Comparison of ENCODE assay signal across 11 cellular contexts in genomic region chr3:105906834-105907233, GRCh38. TPM values are rescaled to one million over a fixed set of nuclear protein-coding genes. Genes with fewer than 3 reads are reported as not detected.
A peak's percentile ranks its signal among the peaks of the same experiment; 100 is the strongest.
DNase-seq lines count a peak whose midpoint lies in the region; FAIRE-seq and TF ChIP-seq lines count a peak whose summit lies in the region.
"Had no signal": no experiment of that assay in that cellular context is flagged by ENCODE, and none has a peak within 500 bp of the region (broad histone marks: within the 10 kb centered on the region; RNA-seq: fewer than 3 reads in every experiment).

No MANE protein-coding gene starts in this region.

- no peak overlapping the region for H4K91ac ChIP-seq in H9 (ENCODE audit: insufficient read length, low read depth, low read length)

- no peak overlapping the region for H2BK5ac ChIP-seq in H9 (ENCODE audit: insufficient read length, low read length)

- H3K4me1 Mint-ChIP-seq in H9 = no peaks in the 10 kb centered on the region

- no peaks in the 10 kb centered on the region for H3K9me3 Mint-ChIP-seq in H9

- H3K9ac ChIP-seq in mammary epithelial cell (ENCODE audit: insufficient read depth, low read length) = no peak overlapping the region
- no peak overlapping the region for H3K9ac ChIP-seq in kidney (ENCODE audit: low read length in 2 of 2)
- H3K9ac ChIP-seq in H9 (ENCODE audit: extremely low read depth, insufficient read length, low read length) = no peak overlapping the region

- H3K27me3 Mint-ChIP-seq in H9 (ENCODE audit: low read depth) = no peaks in the 10 kb centered on the region

- DNase-seq in HL-60 (ENCODE audit: low read depth in 1 of 2, low spot score in 1 of 2) (peak in 1 of 2 experiments; percentile 6), mammary epithelial cell (peak; percentile 61), kidney (no peak), suprapubic skin (ENCODE audit: low spot score in 2 of 2) (peak in 1 of 2 donors; percentile 77), H9 (no peak), NCI-H748 treated with DMSO at 0.1 percent for 48 hours (lab: John Stamatoyannopoulos, UW) (no peak), OCI-M2 (lab: John Stamatoyannopoulos, UW; ENCODE audit: unreplicated experiment) (no peak)
- DNase-seq: activated naive CD4-positive, alpha-beta T cell treated with anti-CD3 and anti-CD28 coated beads, Interleukin-2, amount 50 U/mL, for 16 hours; glutamatergic neuron had no signal

- H3K79me2 ChIP-seq in mammary epithelial cell (ENCODE audit: insufficient read depth, low read length) = no peaks in the 10 kb centered on the region
- H3K79me2 ChIP-seq in H9 (ENCODE audit: insufficient read depth, low read length) = no peaks in the 10 kb centered on the region

- peak; percentile 64 for TF ChIP-seq EP300 in suprapubic skin (IDR thresholded peaks at IDR 0.05)

- H3K36me3 Mint-ChIP-seq in H9 (ENCODE audit: insufficient read depth in 1 of 3, low read depth in 3 of 3) = no peaks in the 10 kb centered on the region; a peak in 1 of 7 replicates

- in situ Hi-C loops in mammary epithelial cell (cut with MboI; ENCODE audit: low sequenced_read_pairs in 2 of 2) = no loop called here

- H3K14ac ChIP-seq in H9 (ENCODE audit: insufficient read depth, low read length) = no peak overlapping the region

- dilution Hi-C loops in mammary epithelial cell (cut with HindIII; ENCODE audit: low sequenced_read_pairs) = no loop called here

- 8% methylated on average over 4 of the region's 4 CpGs for WGBS in mammary epithelial cell (ENCODE audit: low coverage, missing lambda C conversion rate)
- WGBS in suprapubic skin = 48% methylated on average over 4 of the region's 4 CpGs
- WGBS in H9 (ENCODE audit: extremely low coverage, insufficient read length, low lambda C conversion rate) = no CpG with 5 or more reads among the region's 4 CpGs

- no peaks in the 10 kb centered on the region for H3K79me1 ChIP-seq in H9 (ENCODE audit: insufficient read depth, low read depth, low read length, poor library complexity, severe bottlenecking)

- H3K4me1 ChIP-seq in mammary epithelial cell (ENCODE audit: insufficient read depth, low read length) = peaks cover 11% of the 10 kb centered on the region
- peaks cover 0 to 3% of the 10 kb centered on the region in 2 donors for H3K4me1 ChIP-seq in kidney (ENCODE audit: control insufficient read depth in 1 of 2, insufficient read depth in 1 of 2, low read depth in 1 of 2, low read length in 2 of 2)
- peaks cover 21% of the 10 kb centered on the region for H3K4me1 ChIP-seq in suprapubic skin
- no peaks in the 10 kb centered on the region for H3K4me1 ChIP-seq in H9 (ENCODE audit: insufficient read depth, low read length)

- H3K27ac Mint-ChIP-seq in H9 = no peak overlapping the region

- no peak overlapping the region for H2BK15ac ChIP-seq in H9 (ENCODE audit: low read depth, low read length)

- no peak for TF ChIP-seq POLR2A in suprapubic skin (IDR thresholded peaks at IDR 0.05)

- H3K27ac ChIP-seq in HL-60 (replicated peaks) (peak overlapping the region; percentile 66), mammary epithelial cell (ENCODE audit: insufficient read depth, low read depth, low read length) (peak overlapping the region; percentile 56), kidney (ENCODE audit: low read depth in 2 of 2, low read length in 2 of 2) (peak overlapping the region; percentile 6 to 26), suprapubic skin (peak overlapping the region; percentile 75), H9 (ENCODE audit: insufficient read length, low read depth, low read length) (no peak overlapping the region)
- H3K27ac ChIP-seq: neutrophil, VCaP had no signal

- CTCF ChIA-PET in mammary epithelial cell (lab: Charles Lee; ENCODE audit: low non-redundant PET) = no interaction called here

- no peak overlapping the region for H3T11ph ChIP-seq in H9 (ENCODE audit: low read length)

- no peak overlapping the region for H3K56ac ChIP-seq in H9 (ENCODE audit: insufficient read length, low read depth, low read length)

- no TSS peak for BruUV-seq in mammary epithelial cell (replicated peaks; lab: Mats Ljungman, UMichigan)

- intact Hi-C loops in mammary epithelial cell (cut with micrococcal nuclease) = no loop called here
- intact Hi-C loops in kidney (cut with DNase I) = no loop called here

- H2AK5ac ChIP-seq in H9 (ENCODE audit: insufficient read length, low read length) = no peak overlapping the region

- no peak overlapping the region for H3K4me3 ChIP-seq in HL-60 (replicated peaks; ENCODE audit: insufficient read depth, low read length)
- no peak overlapping the region for H3K4me3 ChIP-seq in mammary epithelial cell (replicated peaks in 1 of 3; ENCODE audit: insufficient read depth in 1 of 3, low read depth in 2 of 3, low read length in 3 of 3)
- no peak overlapping the region for H3K4me3 ChIP-seq in kidney (ENCODE audit: low read length in 2 of 2)
- no peak overlapping the region for H3K4me3 ChIP-seq in suprapubic skin

- TF ChIP-seq CTCF in HL-60 (IDR thresholded peaks at IDR 0.05; ENCODE audit: insufficient read depth, low read length) = no peak
- TF ChIP-seq CTCF in mammary epithelial cell (conservative IDR thresholded peaks at IDR 0.05 in 1 of 2, IDR thresholded peaks at IDR 0.05 in 1 of 2; ENCODE audit: extremely low read depth in 1 of 2, insufficient read depth in 1 of 2, low read depth in 1 of 2, low read length in 2 of 2) = no peak
- no peak for TF ChIP-seq CTCF in kidney (IDR thresholded peaks at IDR 0.05; ENCODE audit: borderline replicate concordance, extremely low read depth, insufficient read depth)
- no peak for TF ChIP-seq CTCF in suprapubic skin (IDR thresholded peaks at IDR 0.05)
- TF ChIP-seq CTCF in H9 (conservative IDR thresholded peaks at IDR 0.05) = no peak

- H3K27me3 ChIP-seq in HL-60 (ENCODE audit: insufficient read depth, poor library complexity, severe bottlenecking) = no peaks in the 10 kb centered on the region
- H3K27me3 ChIP-seq in mammary epithelial cell (ENCODE audit: insufficient read depth, low read length) = no peaks in the 10 kb centered on the region
- H3K27me3 ChIP-seq in suprapubic skin = no peaks in the 10 kb centered on the region
- H3K27me3 ChIP-seq in H9 (ENCODE audit: insufficient read depth, low read length) = no peaks in the 10 kb centered on the region
- H3K27me3 ChIP-seq: neutrophil had no signal

- no peak overlapping the region for H2BK12ac ChIP-seq in H9 (ENCODE audit: insufficient read length, low read depth, low read length)

- no peak overlapping the region for H3K23ac ChIP-seq in H9 (ENCODE audit: insufficient read length, low read depth, low read length)

- H2AFZ ChIP-seq in mammary epithelial cell (ENCODE audit: low read depth, low read length) (peak overlapping the region; percentile 36), H9 (ENCODE audit: low read length) (no peak overlapping the region)

- peak overlapping the region; percentile 35 for H3K4me2 ChIP-seq in mammary epithelial cell (ENCODE audit: insufficient read depth, low read depth, low read length)
- no peak overlapping the region for H3K4me2 ChIP-seq in H9 (ENCODE audit: insufficient read depth, insufficient read length, low read length)

- no peak overlapping the region for H2BK20ac ChIP-seq in H9 (ENCODE audit: low read depth, low read length, poor library complexity, severe bottlenecking)

- H4K8ac ChIP-seq in H9 (replicated peaks; ENCODE audit: insufficient read length, low read depth, low read length) = no peak overlapping the region

- H3K4me3 Mint-ChIP-seq in H9 = no peak overlapping the region

- H4K5ac ChIP-seq in H9 (ENCODE audit: insufficient read length, low read depth, low read length) = no peak overlapping the region

- no peak overlapping the region for H3K18ac ChIP-seq in H9 (ENCODE audit: insufficient read length, low read depth, low read length)

- no peaks in the 10 kb centered on the region for H3K9me3 ChIP-seq in mammary epithelial cell (replicated peaks; ENCODE audit: insufficient read depth, low read length)
- H3K9me3 ChIP-seq in kidney (ENCODE audit: control insufficient read depth in 1 of 2, low read length in 2 of 2) = no peaks in the 10 kb centered on the region
- H3K9me3 ChIP-seq in suprapubic skin = no peaks in the 10 kb centered on the region
- no peaks in the 10 kb centered on the region for H3K9me3 ChIP-seq in H9 (ENCODE audit: control insufficient read depth, low read depth, low read length)
- H3K9me3 ChIP-seq: neutrophil had no signal

- no peak overlapping the region for H2BK120ac ChIP-seq in H9 (ENCODE audit: low read depth, low read length, poor library complexity, severe bottlenecking)

- H3K36me3 ChIP-seq in mammary epithelial cell (ENCODE audit: insufficient read depth, low read length) (no peaks in the 10 kb centered on the region), kidney (ENCODE audit: control insufficient read depth in 1 of 2, insufficient read depth in 2 of 2, low read length in 2 of 2) (no peaks in the 10 kb centered on the region), suprapubic skin (no peaks in the 10 kb centered on the region)
- H3K36me3 ChIP-seq: neutrophil had no signal

- H4K20me1 ChIP-seq in mammary epithelial cell (ENCODE audit: insufficient read depth, low read length) = no peaks in the 10 kb centered on the region
- no peaks in the 10 kb centered on the region for H4K20me1 ChIP-seq in H9 (ENCODE audit: control insufficient read depth, insufficient read depth, insufficient read length)

- H3K4ac ChIP-seq in H9 (ENCODE audit: low read depth, low read length) = no peak overlapping the region

- H3K23me2 ChIP-seq in H9 (ENCODE audit: insufficient read length, low read depth, low read length, poor library complexity, severe bottlenecking) = no peaks in the 10 kb centered on the region

- FAIRE-seq in kidney (lab: Jason Lieb, UNC) = peak; percentile 33

RNA-seq across cellular contexts. Expression of gene CBLB, which starts 38.0 kb away (rescaled TPM):
- total RNA-seq in mammary epithelial cell (10 to 100 TPM; 39.3 to 59.4 TPM), kidney (48.4 TPM), suprapubic skin (10 to 100 TPM; 16.8 to 43.8 (median 25.2) TPM), H9 (2021) (22.4 and 25.7 TPM in 2 replicates)
- polyA plus RNA-seq in mammary epithelial cell (9.5 TPM), kidney (ENCODE audit: insufficient read depth, low read depth, low replicate concordance) (7.7 TPM)
- 46.8 TPM for polyA minus RNA-seq in mammary epithelial cell
